ENCODE assay signal across 11 cellular contexts in genomic region chr10:121988361-121989324, GRCh38. TPM values are rescaled to one million over a fixed set of nuclear protein-coding genes. Genes with fewer than 3 reads are reported as not detected.
DNase-seq lines count a peak whose midpoint lies in the region; ATAC-seq and TF ChIP-seq lines count a peak whose summit lies in the region.
"Had no signal": no experiment of that assay in that cellular context is flagged by ENCODE, and none has a peak within 500 bp of the region (broad histone marks: within the 10 kb centered on the region; RNA-seq: fewer than 3 reads in every experiment).

A gene with protein sequence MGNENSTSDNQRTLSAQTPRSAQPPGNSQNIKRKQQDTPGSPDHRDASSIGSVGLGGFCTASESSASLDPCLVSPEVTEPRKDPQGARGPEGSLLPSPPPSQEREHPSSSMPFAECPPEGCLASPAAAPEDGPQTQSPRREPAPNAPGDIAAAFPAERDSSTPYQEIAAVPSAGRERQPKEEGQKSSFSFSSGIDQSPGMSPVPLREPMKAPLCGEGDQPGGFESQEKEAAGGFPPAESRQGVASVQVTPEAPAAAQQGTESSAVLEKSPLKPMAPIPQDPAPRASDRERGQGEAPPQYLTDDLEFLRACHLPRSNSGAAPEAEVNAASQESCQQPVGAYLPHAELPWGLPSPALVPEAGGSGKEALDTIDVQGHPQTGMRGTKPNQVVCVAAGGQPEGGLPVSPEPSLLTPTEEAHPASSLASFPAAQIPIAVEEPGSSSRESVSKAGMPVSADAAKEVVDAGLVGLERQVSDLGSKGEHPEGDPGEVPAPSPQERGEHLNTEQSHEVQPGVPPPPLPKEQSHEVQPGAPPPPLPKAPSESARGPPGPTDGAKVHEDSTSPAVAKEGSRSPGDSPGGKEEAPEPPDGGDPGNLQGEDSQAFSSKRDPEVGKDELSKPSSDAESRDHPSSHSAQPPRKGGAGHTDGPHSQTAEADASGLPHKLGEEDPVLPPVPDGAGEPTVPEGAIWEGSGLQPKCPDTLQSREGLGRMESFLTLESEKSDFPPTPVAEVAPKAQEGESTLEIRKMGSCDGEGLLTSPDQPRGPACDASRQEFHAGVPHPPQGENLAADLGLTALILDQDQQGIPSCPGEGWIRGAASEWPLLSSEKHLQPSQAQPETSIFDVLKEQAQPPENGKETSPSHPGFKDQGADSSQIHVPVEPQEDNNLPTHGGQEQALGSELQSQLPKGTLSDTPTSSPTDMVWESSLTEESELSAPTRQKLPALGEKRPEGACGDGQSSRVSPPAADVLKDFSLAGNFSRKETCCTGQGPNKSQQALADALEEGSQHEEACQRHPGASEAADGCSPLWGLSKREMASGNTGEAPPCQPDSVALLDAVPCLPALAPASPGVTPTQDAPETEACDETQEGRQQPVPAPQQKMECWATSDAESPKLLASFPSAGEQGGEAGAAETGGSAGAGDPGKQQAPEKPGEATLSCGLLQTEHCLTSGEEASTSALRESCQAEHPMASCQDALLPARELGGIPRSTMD (N-terminal part only) (plus strand): TSS chr10:121989163. CDS start chr10:122021982, 32,819 bp downstream.

- peak within 1 kb of the TSS; percentile 26 for H2BK5ac ChIP-seq in trophoblast cell (ENCODE audit: low read depth, low read length, poor library complexity)

- H3K4me3 ChIP-seq in ascending aorta, result no peak within 1 kb of the TSS
- H3K4me3 ChIP-seq in heart right ventricle, result no peak within 1 kb of the TSS
- H3K4me3 ChIP-seq in trophoblast cell (ENCODE audit: low read depth, low read length), result no peak within 1 kb of the TSS
- H3K4me3 ChIP-seq in brain microvascular endothelial cell (ENCODE audit: low read depth, low read length), result no peak within 1 kb of the TSS

- no peak within 1 kb of the TSS for H3K4ac ChIP-seq in trophoblast cell (ENCODE audit: low read depth, low read length)

- H3K79me2 ChIP-seq in trophoblast cell (ENCODE audit: control insufficient read depth, insufficient read depth, low read length, poor library complexity), result no peaks in the 10 kb centered on the region

- no peak within 1 kb of the TSS for H4K8ac ChIP-seq in trophoblast cell (ENCODE audit: low read depth, low read length)

- no peak within 1 kb of the TSS for H3K23ac ChIP-seq in trophoblast cell (ENCODE audit: low read length)

- peaks cover 2% of the 10 kb centered on the region for H3K79me1 ChIP-seq in trophoblast cell (ENCODE audit: low read length)

- H3K9me3 ChIP-seq in ascending aorta (peaks cover 3 to 10% of the 10 kb centered on the region in 2 donors), heart right ventricle (peaks cover 0 to 24% (median 8%) of the 10 kb centered on the region in 11 donors), trophoblast cell (ENCODE audit: insufficient read depth, low read depth, low read length) (peaks cover 4% of the 10 kb centered on the region)

- no peak within 1 kb of the TSS for H2AK5ac ChIP-seq in trophoblast cell (ENCODE audit: low read length)

- DNase-seq in Caki2 (ENCODE audit: low read depth), result no peak
- no peak for DNase-seq in ascending aorta (ENCODE audit: low spot score in 2 of 2)
- DNase-seq in heart right ventricle, result no peak
- peak; percentile 97 to 98 for DNase-seq in trophoblast cell
- no peak for DNase-seq in brain microvascular endothelial cell
- no peak for DNase-seq in CD1c-positive myeloid dendritic cell (ENCODE audit: extremely low spot score)
- no peak for DNase-seq in GM20000 (ENCODE audit: low spot score)
- DNase-seq: NCI-H2081 treated with DMSO at 0.1 percent for 48 hours had no signal

- intact Hi-C loops in ascending aorta (cut with DNase I), result no loop called here
- intact Hi-C loops in heart right ventricle (cut with DNase I), result loop anchor here in 1 of 10 donors (5.0 kb wide), 1 partner anchor 54 kb away; no protein-coding TSS in a partner anchor

- no peak within 1 kb of the TSS for H3K4me2 ChIP-seq in trophoblast cell (ENCODE audit: low read length)

- H2BK120ac ChIP-seq in trophoblast cell (ENCODE audit: insufficient read depth, low read length, poor library complexity), result peak within 1 kb of the TSS; percentile 45

- no peak within 1 kb of the TSS for H2BK12ac ChIP-seq in trophoblast cell (ENCODE audit: low read length)

- no peaks in the 10 kb centered on the region for H3K36me3 ChIP-seq in ascending aorta
- no peaks in the 10 kb centered on the region for H3K36me3 ChIP-seq in heart right ventricle
- H3K36me3 ChIP-seq in trophoblast cell (ENCODE audit: control insufficient read depth in 1 of 2, insufficient read depth in 2 of 2, low read length in 2 of 2), result no peaks in the 10 kb centered on the region
- no peaks in the 10 kb centered on the region for H3K36me3 ChIP-seq in brain microvascular endothelial cell (replicated peaks)

- no peak within 1 kb of the TSS for H3K14ac ChIP-seq in trophoblast cell (ENCODE audit: low read length)

- H3K27ac ChIP-seq in ascending aorta (peak within 1 kb of the TSS; percentile 44 to 65), heart right ventricle (peak within 1 kb of the TSS in 8 of 10 donors; percentile 0 to 62 (median 36)), trophoblast cell (ENCODE audit: low read depth, low read length) (peak within 1 kb of the TSS; percentile 41), brain microvascular endothelial cell (no peak within 1 kb of the TSS)
- H3K27ac ChIP-seq: HL-60 had no signal

- H3K27me3 ChIP-seq in ascending aorta (no peaks in the 10 kb centered on the region), heart right ventricle (no peaks in the 10 kb centered on the region), trophoblast cell (ENCODE audit: insufficient read depth, low read length) (no peaks in the 10 kb centered on the region), brain microvascular endothelial cell (replicated peaks) (no peaks in the 10 kb centered on the region)

- in situ Hi-C loops in Caki2 (cut with HindIII; ENCODE audit: low pct_unique_long_range_greater_than_20kb, low sequenced_read_pairs) (no loop called here), brain microvascular endothelial cell (cut with HindIII; ENCODE audit: low pct_ligation_motif_present, low sequenced_read_pairs) (no loop called here)

- no peak for TF ChIP-seq CTCF in ascending aorta (IDR thresholded peaks at IDR 0.05)
- no peak for TF ChIP-seq CTCF in heart right ventricle (IDR thresholded peaks at IDR 0.05)
- no peak for TF ChIP-seq CTCF in brain microvascular endothelial cell (IDR thresholded peaks at IDR 0.05; ENCODE audit: low read depth, low read length, missing control alignments)
- TF ChIP-seq CTCF in GM20000 (IDR thresholded peaks at IDR 0.05; ENCODE audit: extremely low read depth, missing control alignments), result no peak

- 82 to 87% methylated on average over 15 of the region's 15 CpGs for WGBS in heart right ventricle, 2 donors
- no CpG with 5 or more reads among the region's 15 CpGs for WGBS in trophoblast cell (ENCODE audit: extremely low coverage, insufficient coverage, insufficient read length)

- H3K18ac ChIP-seq in trophoblast cell (ENCODE audit: low read length), result no peak within 1 kb of the TSS

- H2AFZ ChIP-seq in trophoblast cell (ENCODE audit: insufficient read depth, low read length, poor library complexity), result no peak within 1 kb of the TSS

- H4K12ac ChIP-seq in trophoblast cell (ENCODE audit: low read depth, low read length), result no peak within 1 kb of the TSS

- ATAC-seq in heart right ventricle (peak in 2 of 8 donors; percentile 24 to 76), GM19351 (IDR thresholded peaks at IDR 0.05; ENCODE audit: unreplicated experiment) (no peak)

- peaks cover 0 to 10% of the 10 kb centered on the region in 2 donors for H3K4me1 ChIP-seq in ascending aorta
- H3K4me1 ChIP-seq in heart right ventricle, result peaks cover 0 to 19% (median 9%) of the 10 kb centered on the region in 9 donors
- H3K4me1 ChIP-seq in trophoblast cell (ENCODE audit: control insufficient read depth in 1 of 2, insufficient read depth in 2 of 2, low read length in 2 of 2), result peaks cover 0 to 2% of the 10 kb centered on the region in 2 experiments

- H3K9ac ChIP-seq in trophoblast cell (ENCODE audit: low read length), result no peak within 1 kb of the TSS

- H4K91ac ChIP-seq in trophoblast cell (ENCODE audit: low read depth, low read length), result peak within 1 kb of the TSS; percentile 73

RNA-seq across cellular contexts. Expression of the gene that starts here (rescaled TPM):
- 21.6 and 21.8 TPM in 2 replicates for total RNA-seq in Caki2 (2014; rRNA removed; shearing (Covaris generic); ENCODE audit: low replicate concordance)
- total RNA-seq in ascending aorta (69.1 TPM), heart right ventricle (100 to 1,000 TPM; 266 to 451 (median 378) TPM)
- polyA plus RNA-seq in heart right ventricle, result 100 to 1,000 TPM in 1 of 2 donors, 10 to 100 TPM in 1; 68.1 to 314 TPM
- 18.5 and 18.7 TPM in 2 replicates for polyA plus RNA-seq in trophoblast cell (2013)
- polyA plus RNA-seq: CD14-positive monocyte had no signal

Comparison
In these comparisons a context has a peak if more than half of its experiments do, and no peak if none do; other contexts are left out.
1. DNase-seq: peak in trophoblast cell (2 of 2); none in Caki2 (single experiment), ascending aorta (0 of 2), heart right ventricle (0 of 2), brain microvascular endothelial cell (single experiment), CD1c-positive myeloid dendritic cell (single experiment) and GM20000 (single experiment).